ENCODE assay signal across 1 cellular context in genomic region chr15:38682363-38682762, GRCh38.
TF ChIP-seq lines count a peak whose summit lies in the region.

No MANE protein-coding gene starts in this region.

TF ChIP-seq in HepG2, 621 proteins besides CTCF, POLR2A, EP300 and RAD21:
- TF ChIP-seq MAFF (IDR thresholded peaks at IDR 0.05; ENCODE audit: low read depth, low read length) (peak; percentile 38; the same call in 1 of the 2 replicates), MAFK (conservative IDR thresholded peaks at IDR 0.05 in 1 of 2, IDR thresholded peaks at IDR 0.05 in 1 of 2; ENCODE audit: low read length in 2 of 2) (peak in 1 of 2 experiments; percentile 64; a peak in 2 of 4 replicates), ZNF432 (CRISPR knock-in tag; IDR thresholded peaks at IDR 0.05; ENCODE audit: borderline replicate concordance) (no peak)
